Comparison of ENCODE assay signal across 9 cellular contexts in the genomic region with DNA sequence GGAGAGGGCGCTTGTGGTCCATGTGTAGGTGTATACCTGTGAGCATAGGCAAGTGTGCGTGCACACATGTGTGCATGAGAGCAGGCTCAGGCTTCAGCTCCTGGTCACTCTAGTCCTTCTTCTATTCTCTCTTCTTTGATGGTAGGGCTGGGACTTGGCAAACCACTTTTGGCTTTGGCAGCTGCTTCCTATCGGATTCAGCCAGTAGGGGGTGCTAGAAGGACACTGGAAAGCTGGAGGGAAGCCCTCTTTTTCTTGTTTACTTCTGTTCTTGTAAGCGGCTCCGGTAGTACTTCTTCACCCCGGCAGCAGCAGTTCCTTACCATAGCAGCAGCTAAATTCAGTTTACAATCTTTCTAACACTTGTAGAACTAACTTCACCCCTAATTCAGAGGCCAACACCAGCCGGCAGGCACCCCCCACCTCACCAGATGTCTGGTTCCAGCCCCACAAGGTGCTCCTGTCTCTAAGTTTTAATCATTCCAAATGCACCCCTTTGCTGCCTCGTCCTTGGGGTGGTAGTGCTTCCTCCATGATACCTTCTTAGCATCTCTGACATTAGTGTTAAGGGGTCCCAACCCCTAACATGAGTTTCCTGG. TPM values are rescaled to one million over a fixed set of nuclear protein-coding genes. Genes with fewer than 3 reads are reported as not detected.
DNase-seq lines count a peak whose midpoint lies in the region; ATAC-seq and TF ChIP-seq lines count a peak whose summit lies in the region.
"Had no signal": no experiment of that assay in that cellular context is flagged by ENCODE, and none has a peak within 500 bp of the region (broad histone marks: within the 10 kb centered on the region; RNA-seq: fewer than 3 reads in every experiment).

No MANE protein-coding gene starts in this region.

- H3K4me1 ChIP-seq in adrenal gland (replicated peaks in 1 of 2): no peaks in the 10 kb centered on the region

- DNase-seq in DMS153 treated with DMSO at 0.1 percent for 48 hours (lab: John Stamatoyannopoulos, UW; ENCODE audit: unreplicated experiment) (peak; percentile 52), KG1 (lab: John Stamatoyannopoulos, UW) (peak; percentile 40), SKM-1 (lab: John Stamatoyannopoulos, UW; ENCODE audit: unreplicated experiment) (peak; percentile 84), adrenal gland (peak; percentile 47 to 67 (median 55)), kidney tubule cell (ENCODE audit: low spot score) (peak; percentile 65), SK-N-DZ (ENCODE audit: low spot score) (no peak)
- peak; percentile 86 for DNase-seq in stimulated activated CD8-positive, alpha-beta memory T cell treated with anti-CD3 and anti-CD28 coated beads, Interleukin-4, amount 100 ng/mL, for 48 hours
- DNase-seq: activated B cell treated with CpG ODN at 0.5 μM for 24 hours had no signal

- TF ChIP-seq CTCF in adrenal gland (IDR thresholded peaks at IDR 0.05): peak; percentile 35 to 48 (median 40)

- ATAC-seq in GM19397 (IDR thresholded peaks at IDR 0.05; ENCODE audit: unreplicated experiment): no peak

- no peak for TF ChIP-seq POLR2A in adrenal gland (IDR thresholded peaks at IDR 0.05)

- H3K27me3 ChIP-seq in adrenal gland: no peaks in the 10 kb centered on the region

- intact Hi-C loops in adrenal gland (cut with DNase I): loop anchor here in 1 of 2 donors (5.0 to 10.0 kb wide), 3 partner anchors 163 to 773 kb away; no protein-coding TSS in a partner anchor

- WGBS in adrenal gland, 4 donors: 47 to 55% (median 52%) methylated on average over 8 of the region's 8 CpGs

- no peaks in the 10 kb centered on the region for H3K36me3 ChIP-seq in adrenal gland (replicated peaks in 1 of 2)

- H3K4me3 ChIP-seq in adrenal gland: no peak overlapping the region

- H3K9me3 ChIP-seq in adrenal gland (replicated peaks in 1 of 3): no peaks in the 10 kb centered on the region

- H3K27ac ChIP-seq in adrenal gland: no peak overlapping the region

RNA-seq across cellular contexts. Expression of a gene that starts 25.1 kb away (rescaled TPM):
- total RNA-seq in adrenal gland: 100 to 1,000 TPM in 2 of 8 donors, 10 to 100 TPM in 6; 57.4 to 226 (median 82.2) TPM
- polyA plus RNA-seq in adrenal gland: 100 to 1,000 TPM in 2 of 3 donors, 10 to 100 TPM in 1; 47.3 to 165 (median 103) TPM
- 62.5 and 74.0 TPM in 2 replicates for polyA plus RNA-seq in SK-N-DZ (2014; cell fraction: cytosol; rRNA removed)
- polyA plus RNA-seq in SK-N-DZ (2014; cell fraction: nucleus; rRNA removed): 59.9 and 93.7 TPM in 2 replicates

RNA-seq across cellular contexts. Expression of a gene that starts 43.2 kb away (rescaled TPM):
- 1 to 10 TPM; 2.4 to 7.6 (median 6.0) TPM for total RNA-seq in adrenal gland
- 1 to 10 TPM; 1.9 to 4.1 (median 1.9) TPM for polyA plus RNA-seq in adrenal gland
- polyA plus RNA-seq in SK-N-DZ (2014; cell fraction: cytosol; rRNA removed): 54.6 and 55.2 TPM in 2 replicates
- 23.1 and 42.8 TPM in 2 replicates for polyA plus RNA-seq in SK-N-DZ (2014; cell fraction: nucleus; rRNA removed)
